Comparison of ENCODE assay signal across 8 cellular contexts in genomic region chr21:26717146-26717739, GRCh38.
A peak's percentile ranks its signal among the peaks of the same experiment; 100 is the strongest.
DNase-seq lines count a peak whose midpoint lies in the region; ATAC-seq and TF ChIP-seq lines count a peak whose summit lies in the region.

No MANE protein-coding gene starts in this region.

- TF ChIP-seq CTCF in Caco-2 (IDR thresholded peaks at IDR 0.05; ENCODE audit: insufficient read depth in 1 of 2, low read depth in 1 of 2, low read length in 1 of 2, severe bottlenecking in 1 of 2, unreplicated experiment in 1 of 2): peak; percentile 25 to 60
- TF ChIP-seq CTCF in astrocyte of the cerebellum (IDR thresholded peaks at IDR 0.05; ENCODE audit: low read depth, low read length, missing control alignments): no peak

- no peaks in the 10 kb centered on the region for H3K9me3 ChIP-seq in Caco-2

- intact Hi-C loops in Caco-2 (cut with micrococcal nuclease; ENCODE audit: unreplicated experiment): loop anchor here (2.0 to 10.0 kb wide), 4 partner anchors 38 to 1110 kb away; partner anchors contain the start of genes APP and MRPL39

- H3K4me3 ChIP-seq in Caco-2 (ENCODE audit: low read depth, low read length) (no peak overlapping the region), astrocyte of the cerebellum (ENCODE audit: low read depth, low read length) (no peak overlapping the region)

- CTCF ChIA-PET in Caco-2 (lab: Charles Lee): interaction anchor here (0.6 kb wide), 1 partner anchor 16 kb away, joined by 3 read pairs; no protein-coding TSS in a partner anchor

- peaks cover 15% of the 10 kb centered on the region for H3K4me1 Mint-ChIP-seq in Caco-2 (ENCODE audit: low read depth, unreplicated experiment)

- DNase-seq in Caco-2 (no peak), LoVo (ENCODE audit: low spot score) (peak; percentile 24), astrocyte of the cerebellum (ENCODE audit: low read depth) (peak; percentile 11), lung microvascular endothelial cell (ENCODE audit: low read depth in 2 of 2) (peak; percentile 27 to 52), Ammon's horn (ENCODE audit: low spot score) (no peak), H4 (ENCODE audit: low spot score) (no peak), NCI-H187 treated with DMSO at 0.1 percent for 48 hours (lab: John Stamatoyannopoulos, UW) (no peak)
- DNase-seq in stimulated activated naive CD8-positive, alpha-beta T cell treated with anti-CD3 and anti-CD28 coated beads, Interleukin-15, Interleukin-2, amounts not matched to agents 100 U/mL and 50 U/mL, for 24 hours: no peak

- POLR2A ChIA-PET in Caco-2 (lab: Charles Lee): no interaction called here

- peaks cover 5% of the 10 kb centered on the region for H3K36me3 Mint-ChIP-seq in Caco-2 (ENCODE audit: insufficient read depth, unreplicated experiment)

- no peak overlapping the region for H3K27ac Mint-ChIP-seq in Caco-2 (ENCODE audit: unreplicated experiment)

- no peaks in the 10 kb centered on the region for H3K36me3 ChIP-seq in Caco-2 (ENCODE audit: control insufficient read depth, insufficient read depth, low read length)

- no peak for ATAC-seq in stimulated activated naive CD8-positive, alpha-beta T cell treated with anti-CD3 and anti-CD28 coated beads, Interleukin-15, Interleukin-2, amounts not matched to agents 100 U/mL and 50 U/mL, for 24 hours

- H3K27me3 ChIP-seq in Caco-2 (replicated peaks; ENCODE audit: control insufficient read depth, insufficient read depth, low read length): no peaks in the 10 kb centered on the region

- no peak overlapping the region for H3K4me3 Mint-ChIP-seq in Caco-2 (ENCODE audit: unreplicated experiment)

- BruUV-seq in Caco-2 (replicated peaks; lab: Mats Ljungman, UMichigan): no TSS peak

- in situ Hi-C loops in astrocyte of the cerebellum (cut with HindIII; ENCODE audit: low sequenced_read_pairs): no loop called here

- H3K9me3 Mint-ChIP-seq in Caco-2 (ENCODE audit: unreplicated experiment): peaks cover 11% of the 10 kb centered on the region

- no peaks in the 10 kb centered on the region for H3K27me3 Mint-ChIP-seq in Caco-2 (ENCODE audit: insufficient read depth, unreplicated experiment)

- H3K4me1 ChIP-seq in Caco-2: peaks cover 5% of the 10 kb centered on the region; the same call in 1 of the 2 replicates

Comparison
In these comparisons a context has a peak if more than half of its experiments do, and no peak if none do; other contexts are left out.
1. DNase-seq: peak in LoVo (single experiment), astrocyte of the cerebellum (single experiment) and lung microvascular endothelial cell (2 of 2); none in Caco-2 (0 of 2), Ammon's horn (single experiment), H4 (single experiment), NCI-H187 treated with DMSO at 0.1 percent for 48 hours (single experiment) and stimulated activated naive CD8-positive, alpha-beta T cell treated with anti-CD3 and anti-CD28 coated beads, Interleukin-15, Interleukin-2, amounts not matched to agents 100 U/mL and 50 U/mL, for 24 hours (single experiment).